ENCODE assay signal across 24 cellular contexts in genomic region chr2:167489307-167489706, GRCh38.
DNase-seq lines count a peak whose midpoint lies in the region; ATAC-seq and TF ChIP-seq lines count a peak whose summit lies in the region.
"Had no signal": no experiment of that assay in that cellular context is flagged by ENCODE, and none has a peak within 500 bp of the region (broad histone marks: within the 10 kb centered on the region; RNA-seq: fewer than 3 reads in every experiment).

No MANE protein-coding gene starts in this region.

- TF ChIP-seq POLR2A in upper lobe of left lung (IDR thresholded peaks at IDR 0.05) = no peak

- H3K4me3 Mint-ChIP-seq in chondrocyte (ENCODE audit: unreplicated experiment) = no peak overlapping the region
- H3K4me3 Mint-ChIP-seq: CD8-positive, alpha-beta memory T cell had no signal

- H3K36me3 Mint-ChIP-seq in chondrocyte (ENCODE audit: low read depth) = no peaks in the 10 kb centered on the region
- H3K36me3 Mint-ChIP-seq: CD8-positive, alpha-beta memory T cell had no signal

- H3K4me3 ChIP-seq in upper lobe of left lung = no peak overlapping the region

- no peaks in the 10 kb centered on the region for H3K9me3 ChIP-seq in upper lobe of left lung

- H3K27ac Mint-ChIP-seq in chondrocyte (ENCODE audit: unreplicated experiment) = peak overlapping the region; percentile 35
- H3K27ac Mint-ChIP-seq: CD8-positive, alpha-beta memory T cell had no signal

- no peaks in the 10 kb centered on the region for H3K27me3 Mint-ChIP-seq in chondrocyte (ENCODE audit: low read depth)
- H3K27me3 Mint-ChIP-seq: CD8-positive, alpha-beta memory T cell had no signal

- no peak for TF ChIP-seq CTCF in chondrocyte (IDR thresholded peaks at IDR 0.05)
- TF ChIP-seq CTCF in upper lobe of left lung (IDR thresholded peaks at IDR 0.05) = no peak

- WGBS in upper lobe of left lung, 2 donors = 69 to 79% methylated on average over 2 of the region's 2 CpGs

- no peak for TF ChIP-seq EP300 in upper lobe of left lung (IDR thresholded peaks at IDR 0.05)

- DNase-seq in NCI-H82 (lab: John Stamatoyannopoulos, UW) (peak; percentile 53), NCI-H82 treated with DMSO at 0.1 percent for 48 hours (lab: John Stamatoyannopoulos, UW; ENCODE audit: unreplicated experiment) (no peak), chondrocyte (ENCODE audit: low spot score) (no peak), midbrain (lab: John Stamatoyannopoulos, UW) (peak; percentile 25), activated gamma-delta T cell treated with Interleukin-2 at 50 U/mL for 16 hours (no peak), upper lobe of left lung (no peak)
- DNase-seq: AML-193; Calu3; CD8-positive, alpha-beta memory T cell; DMS153; IMR-90; NCI-H1092 treated with DMSO at 0.1 percent for 48 hours; NCI-H1436 treated with DMSO at 0.1 percent for 48 hours; NCI-H1930; NCI-H510A; NK-92 treated with Interleukin-12 subunit alpha and Interleukin-12 subunit beta, amount 100 ng/mL, for 24 hours; SHP77 treated with DMSO at 0.1 percent for 48 hours had no signal

- no peaks in the 10 kb centered on the region for H3K9me3 Mint-ChIP-seq in chondrocyte (ENCODE audit: low read depth)

- H3K27me3 ChIP-seq in upper lobe of left lung = no peaks in the 10 kb centered on the region

- peaks cover 44% of the 10 kb centered on the region for H3K4me1 Mint-ChIP-seq in chondrocyte (ENCODE audit: low read depth)
- H3K4me1 Mint-ChIP-seq: CD8-positive, alpha-beta memory T cell had no signal

- no peak for ATAC-seq in upper lobe of left lung (ENCODE audit: low FRiP score in 2 of 2)
- ATAC-seq in HG03039 (IDR thresholded peaks at IDR 0.05; ENCODE audit: unreplicated experiment) = no peak
- no peak for ATAC-seq in HG03378 (IDR thresholded peaks at IDR 0.05; ENCODE audit: unreplicated experiment)
- ATAC-seq: HCT116 had no signal

- H3K36me3 ChIP-seq in upper lobe of left lung = no peaks in the 10 kb centered on the region

- no peak overlapping the region for H3K27ac ChIP-seq in upper lobe of left lung
- H3K27ac ChIP-seq: 22Rv1, C4-2B, KMS-11, RWPE1 had no signal

- no peaks in the 10 kb centered on the region for H3K4me1 ChIP-seq in upper lobe of left lung

Comparison
In these comparisons a context has a peak if more than half of its experiments do, and no peak if none do; other contexts are left out.
1. DNase-seq: peak in NCI-H82 (single experiment) and midbrain (single experiment); none in NCI-H82 treated with DMSO at 0.1 percent for 48 hours (single experiment), chondrocyte (single experiment), activated gamma-delta T cell treated with Interleukin-2 at 50 U/mL for 16 hours (single experiment) and upper lobe of left lung (0 of 2).